In genomic region chr6:31574106-31575061, GRCh38 we compare ENCODE assay signal across 12 cellular contexts. TPM values are rescaled to one million over a fixed set of nuclear protein-coding genes. Genes with fewer than 3 reads are reported as not detected.
A peak's percentile ranks its signal among the peaks of the same experiment; 100 is the strongest.
DNase-seq lines count a peak whose midpoint lies in the region; ATAC-seq and TF ChIP-seq lines count a peak whose summit lies in the region.
"Had no signal": no experiment of that assay in that cellular context is flagged by ENCODE, and none has a peak within 500 bp of the region (broad histone marks: within the 10 kb centered on the region; RNA-seq: fewer than 3 reads in every experiment).

No MANE protein-coding gene starts in this region.

- no peaks in the 10 kb centered on the region for H3K9me3 Mint-ChIP-seq in activated CD4-positive, alpha-beta T cell treated with anti-CD3 and anti-CD28 coated beads for 36 hours (ENCODE audit: low read depth)
- H3K9me3 Mint-ChIP-seq in activated naive CD8-positive, alpha-beta T cell treated with anti-CD3 and anti-CD28 coated beads, Interleukin-2, amount 50 U/mL, for 24 hours = no peaks in the 10 kb centered on the region

- CTCF ChIA-PET in activated CD4-positive, alpha-beta T cell treated with anti-CD3 and anti-CD28 coated beads for 36 hours (lab: Charles Lee) = interaction anchor here (0.6 to 28.5 kb wide), 13 partner anchors 10 to 619 kb away, joined by 3 to 873 read pairs (median 4); partner anchors contain the start of genes ATP6V1G2, BAG6, DDX39B and LST1
- CTCF ChIA-PET in HEK293 (lab: Yijun Ruan, JAX) = interaction anchor here (1.0 to 18.7 kb wide), 9 partner anchors 10 to 78 kb away, joined by 3 to 518 read pairs (median 4); partner anchors contain the start of genes ATP6V1G2, LST1 and NCR3

- peak; percentile 0 for ATAC-seq in activated CD4-positive, alpha-beta T cell treated with anti-CD3 and anti-CD28 coated beads for 36 hours
- ATAC-seq in activated naive CD8-positive, alpha-beta T cell treated with anti-CD3 and anti-CD28 coated beads, Interleukin-2, amount 50 U/mL, for 24 hours = no peak
- ATAC-seq in GM21447 (IDR thresholded peaks at IDR 0.05; ENCODE audit: unreplicated experiment) (no peak), GM18502 (IDR thresholded peaks at IDR 0.05; ENCODE audit: poor library complexity, unreplicated experiment) (no peak)

- no peaks in the 10 kb centered on the region for H3K36me3 ChIP-seq in HEK293 (ENCODE audit: control insufficient read depth in 2 of 2, insufficient read depth in 1 of 2, low read length in 2 of 2)
- H3K36me3 ChIP-seq: uterus had no signal

- no peaks in the 10 kb centered on the region for H3K27me3 Mint-ChIP-seq in activated CD4-positive, alpha-beta T cell treated with anti-CD3 and anti-CD28 coated beads for 36 hours
- H3K27me3 Mint-ChIP-seq in activated naive CD8-positive, alpha-beta T cell treated with anti-CD3 and anti-CD28 coated beads, Interleukin-2, amount 50 U/mL, for 24 hours = no peaks in the 10 kb centered on the region

- peak overlapping the region; percentile 97 for H3K4me3 Mint-ChIP-seq in activated CD4-positive, alpha-beta T cell treated with anti-CD3 and anti-CD28 coated beads for 36 hours
- peak overlapping the region; percentile 99 for H3K4me3 Mint-ChIP-seq in activated naive CD8-positive, alpha-beta T cell treated with anti-CD3 and anti-CD28 coated beads, Interleukin-2, amount 50 U/mL, for 24 hours

- no peak overlapping the region for H3K27ac ChIP-seq in HEK293 (ENCODE audit: extremely low read depth, low read depth, low read length)

- peaks cover 52% of the 10 kb centered on the region for H3K36me3 Mint-ChIP-seq in activated CD4-positive, alpha-beta T cell treated with anti-CD3 and anti-CD28 coated beads for 36 hours (ENCODE audit: low read depth)
- H3K36me3 Mint-ChIP-seq in activated naive CD8-positive, alpha-beta T cell treated with anti-CD3 and anti-CD28 coated beads, Interleukin-2, amount 50 U/mL, for 24 hours (ENCODE audit: low read depth) = peaks cover 56% of the 10 kb centered on the region

- TF ChIP-seq CTCF in HEK293 (tag by site-specific recombination; IDR thresholded peaks at IDR 0.05) = 0 out of 2 replicates have a peak, but pooled peaks have one; percentile 21

- peak overlapping the region; percentile 98 for H3K27ac Mint-ChIP-seq in activated CD4-positive, alpha-beta T cell treated with anti-CD3 and anti-CD28 coated beads for 36 hours
- peak overlapping the region; percentile 97 for H3K27ac Mint-ChIP-seq in activated naive CD8-positive, alpha-beta T cell treated with anti-CD3 and anti-CD28 coated beads, Interleukin-2, amount 50 U/mL, for 24 hours

- H3K4me1 Mint-ChIP-seq in activated CD4-positive, alpha-beta T cell treated with anti-CD3 and anti-CD28 coated beads for 36 hours = peaks cover 74% of the 10 kb centered on the region
- H3K4me1 Mint-ChIP-seq in activated naive CD8-positive, alpha-beta T cell treated with anti-CD3 and anti-CD28 coated beads, Interleukin-2, amount 50 U/mL, for 24 hours = peaks cover 87% of the 10 kb centered on the region

- POLR2A ChIA-PET in activated CD4-positive, alpha-beta T cell treated with anti-CD3 and anti-CD28 coated beads for 36 hours (lab: Charles Lee) = interaction anchor here (0.5 to 4.9 kb wide), 28 partner anchors 8 to 1723 kb away, joined by 3 to 43 read pairs (median 4); partner anchors contain the start of genes ATP6V1G2, BRD2, DDX39B and HSPA1B
- POLR2A ChIA-PET in HEK293 (lab: Yijun Ruan, JAX) = interaction anchor here (1.3 to 1.4 kb wide), 3 partner anchors 8 to 48 kb away, joined by 3 to 4 read pairs (median 3); partner anchors contain the start of gene LTB

- no peak overlapping the region for H3K4me3 ChIP-seq in HEK293 (ENCODE audit: low read depth, low read length)
- H3K4me3 ChIP-seq: uterus had no signal

- H3K4me1 ChIP-seq in HEK293 (ENCODE audit: control insufficient read depth, insufficient read depth, low read length) = no peaks in the 10 kb centered on the region
- H3K4me1 ChIP-seq: uterus had no signal

- no peaks in the 10 kb centered on the region for H3K9me3 ChIP-seq in HEK293 (ENCODE audit: control insufficient read depth, insufficient read depth, low read depth, low read length)
- H3K9me3 ChIP-seq: uterus had no signal

- intact Hi-C loops in activated CD4-positive, alpha-beta T cell treated with anti-CD3 and anti-CD28 coated beads for 36 hours (cut with DNase I, micrococcal nuclease) = loop anchor here (1.0 to 10.0 kb wide), 9 partner anchors 14 to 1230 kb away; partner anchors contain the start of genes HLA-B (in 1 of the 2), PRRC2A (in 1 of the 2) and RPP21 (in 1 of the 2)

- peak; percentile 62 for DNase-seq in activated CD4-positive, alpha-beta T cell treated with anti-CD3 and anti-CD28 coated beads for 36 hours
- DNase-seq in activated CD4-positive, alpha-beta T cell treated with anti-CD3 and anti-CD28 coated beads, Interleukin-2, amount 50 U/mL, for 4 hours = no peak
- peak; percentile 62 for DNase-seq in activated naive CD8-positive, alpha-beta T cell treated with anti-CD3 and anti-CD28 coated beads, Interleukin-2, amount 50 U/mL, for 24 hours
- DNase-seq in stimulated activated CD4-positive, alpha-beta T cell treated with anti-CD3 and anti-CD28 coated beads, Interleukin-4, amount 100 ng/mL, for 1 hour = peak; percentile 53
- DNase-seq in NCI-H446 (lab: John Stamatoyannopoulos, UW) = no peak
- DNase-seq: hippocampal formation had no signal

TF ChIP-seq in HEK293, 187 proteins besides CTCF, POLR2A, EP300 and RAD21:
- TF ChIP-seq GLIS2 (tag by site-specific recombination; IDR thresholded peaks at IDR 0.05) = 0 out of 2 replicates have a peak, but pooled peaks have one; percentile 9
- TF ChIP-seq ZNF394 (tag by site-specific recombination; IDR thresholded peaks at IDR 0.05; ENCODE audit: borderline replicate concordance) = peak; percentile 19; the same call in 1 of the 2 replicates
- no peak for TF ChIP-seq ZNF560 (tag by site-specific recombination; IDR thresholded peaks at IDR 0.05; ENCODE audit: borderline replicate concordance)

RNA-seq across cellular contexts. Expression of gene TNF, which starts 1.0 kb away (rescaled TPM):
- total RNA-seq in activated CD4-positive, alpha-beta T cell treated with anti-CD3 and anti-CD28 coated beads for 36 hours = 10 to 100 TPM; 82.3 to 93.3 TPM
- total RNA-seq: myocyte had no signal

RNA-seq across cellular contexts. Expression of gene LTA, which starts 2.3 kb away (rescaled TPM):
- 100 to 1,000 TPM; 396 to 570 TPM for total RNA-seq in activated CD4-positive, alpha-beta T cell treated with anti-CD3 and anti-CD28 coated beads for 36 hours
- total RNA-seq: A673, myocyte had no signal

RNA-seq across cellular contexts. Expression of gene LTB, which starts 7.8 kb away (rescaled TPM):
- total RNA-seq in activated CD4-positive, alpha-beta T cell treated with anti-CD3 and anti-CD28 coated beads for 36 hours = 10 to 100 TPM; 44.9 to 73.3 TPM
- total RNA-seq: A673 had no signal

RNA-seq across cellular contexts. Expression of gene LST1, which starts 11.7 kb away (rescaled TPM):
- total RNA-seq in activated CD4-positive, alpha-beta T cell treated with anti-CD3 and anti-CD28 coated beads for 36 hours = 10 to 100 TPM in 1 of 2 experiments, 1 to 10 TPM in 1; 9.1 to 11.1 TPM
- total RNA-seq: A673, myocyte had no signal

RNA-seq across cellular contexts. Expression of gene NCR3, which starts 18.4 kb away (rescaled TPM):
- 1 to 10 TPM; 5.4 to 6.6 TPM for total RNA-seq in activated CD4-positive, alpha-beta T cell treated with anti-CD3 and anti-CD28 coated beads for 36 hours
- total RNA-seq: A673, myocyte, uterus had no signal

Comparison
In these comparisons a context has a peak if more than half of its experiments do, and no peak if none do; other contexts are left out.
1. DNase-seq: peak in activated CD4-positive, alpha-beta T cell treated with anti-CD3 and anti-CD28 coated beads for 36 hours (single experiment), activated naive CD8-positive, alpha-beta T cell treated with anti-CD3 and anti-CD28 coated beads, Interleukin-2, amount 50 U/mL, for 24 hours (single experiment) and stimulated activated CD4-positive, alpha-beta T cell treated with anti-CD3 and anti-CD28 coated beads, Interleukin-4, amount 100 ng/mL, for 1 hour (single experiment); none in activated CD4-positive, alpha-beta T cell treated with anti-CD3 and anti-CD28 coated beads, Interleukin-2, amount 50 U/mL, for 4 hours (0 of 2) and NCI-H446 (0 of 2).